Comparison of ENCODE assay signal across 20 cellular contexts in the genomic region with DNA sequence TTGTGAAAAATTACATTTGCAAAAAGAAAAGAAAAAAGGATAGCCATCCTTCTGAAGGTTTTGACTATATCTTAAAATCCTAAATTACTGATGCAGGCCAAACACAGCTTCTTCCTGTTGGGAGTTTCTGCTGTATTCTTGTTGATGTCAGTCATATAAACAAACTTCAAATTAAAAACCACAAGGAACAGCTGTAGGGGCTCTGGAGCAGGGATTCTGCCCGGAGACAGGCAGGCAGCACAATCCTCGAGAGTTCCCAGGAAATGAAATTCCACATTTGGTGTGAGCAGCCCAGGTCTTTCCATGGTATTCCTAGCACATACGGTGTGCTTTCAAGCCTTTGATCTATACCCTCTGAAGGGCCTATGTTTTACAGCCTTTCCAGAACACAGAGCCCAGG. TPM values are rescaled to one million over a fixed set of nuclear protein-coding genes. Genes with fewer than 3 reads are reported as not detected.
A peak's percentile ranks its signal among the peaks of the same experiment; 100 is the strongest.
DNase-seq lines count a peak whose midpoint lies in the region; ATAC-seq, FAIRE-seq and TF ChIP-seq lines count a peak whose summit lies in the region.
"Had no signal": no experiment of that assay in that cellular context is flagged by ENCODE, and none has a peak within 500 bp of the region (broad histone marks: within the 10 kb centered on the region; RNA-seq: fewer than 3 reads in every experiment).

No MANE protein-coding gene starts in this region.

- H2AFZ ChIP-seq in astrocyte (ENCODE audit: low read depth, low read length), result no peak overlapping the region

- peaks cover 3% of the 10 kb centered on the region for H3K36me3 Mint-ChIP-seq in astrocyte (ENCODE audit: low read depth, unreplicated experiment)
- no peaks in the 10 kb centered on the region for H3K36me3 Mint-ChIP-seq in immature natural killer cell

- intact Hi-C loops in right cardiac atrium (cut with DNase I) (no loop called here), posterior cingulate gyrus (cut with DNase I) (loop anchor here (5.0 kb wide), 1 partner anchor 39 kb away; no protein-coding TSS in a partner anchor)

- H3K36me3 ChIP-seq in right atrium auricular region (no peaks in the 10 kb centered on the region), astrocyte (ENCODE audit: insufficient read depth, low read length) (no peaks in the 10 kb centered on the region)

- H3K4me1 ChIP-seq in right atrium auricular region (peaks cover 0 to 13% of the 10 kb centered on the region in 2 donors), right cardiac atrium (ENCODE audit: control insufficient read depth, insufficient read depth, low read length) (peaks cover 2% of the 10 kb centered on the region), astrocyte (ENCODE audit: insufficient read depth, low read length) (peaks cover 44% of the 10 kb centered on the region)

- H3K9ac ChIP-seq in astrocyte (ENCODE audit: low read length), result no peak overlapping the region

- no peak for FAIRE-seq in astrocyte (lab: Jason Lieb, UNC)
- FAIRE-seq: GM12878, GM18507, K562, RCC 7860 had no signal

- H3K27ac ChIP-seq in right atrium auricular region (no peak overlapping the region), right cardiac atrium (ENCODE audit: low read length) (no peak overlapping the region), astrocyte (ENCODE audit: low read depth, low read length) (no peak overlapping the region)
- H3K27ac ChIP-seq: C4-2B, HL-60 had no signal

- 80% methylated on average over 3 of the region's 3 CpGs for WGBS in right cardiac atrium

- H3K9me3 Mint-ChIP-seq in astrocyte (ENCODE audit: unreplicated experiment), result no peaks in the 10 kb centered on the region
- peaks cover 0 to 4% (median 0%) of the 10 kb centered on the region in 6 donors for H3K9me3 Mint-ChIP-seq in immature natural killer cell
- H3K9me3 Mint-ChIP-seq: H9 had no signal

- H3K4me3 Mint-ChIP-seq in astrocyte (ENCODE audit: unreplicated experiment) (no peak overlapping the region), immature natural killer cell (no peak overlapping the region)
- H3K4me3 Mint-ChIP-seq: H9 had no signal

- ATAC-seq in right cardiac atrium, result no peak
- ATAC-seq: GM12878, K562 had no signal

- H3K27me3 ChIP-seq in right atrium auricular region (no peaks in the 10 kb centered on the region), right cardiac atrium (ENCODE audit: control insufficient read depth, insufficient read depth) (no peaks in the 10 kb centered on the region), astrocyte (ENCODE audit: insufficient read depth, low read length) (no peaks in the 10 kb centered on the region)

- peaks cover 35% of the 10 kb centered on the region for H4K20me1 ChIP-seq in astrocyte (ENCODE audit: insufficient read depth, low read length)

- H3K9me3 ChIP-seq in right atrium auricular region (no peaks in the 10 kb centered on the region), right cardiac atrium (ENCODE audit: control insufficient read depth, low read length) (no peaks in the 10 kb centered on the region), astrocyte (ENCODE audit: insufficient read depth, low read depth, low read length) (no peaks in the 10 kb centered on the region)

- DNase-seq in right atrium auricular region (ENCODE audit: low spot score) (peak; percentile 30), right cardiac atrium (no peak), astrocyte (ENCODE audit: low read depth) (peak; percentile 29), fibroblast of villous mesenchyme (ENCODE audit: low read depth) (peak; percentile 83), posterior cingulate gyrus (no peak), NCI-H2029 (lab: John Stamatoyannopoulos, UW) (no peak), immature natural killer cell (no peak), DMS 273 (lab: John Stamatoyannopoulos, UW; ENCODE audit: unreplicated experiment) (no peak)
- DNase-seq: H9, NCI-H1092 treated with DMSO at 0.1 percent for 48 hours, NCI-H1694 treated with DMSO at 0.1 percent for 48 hours, NCI-H446, NCI-H82, SIG-M5 had no signal

- H3K4me2 ChIP-seq in astrocyte (ENCODE audit: low read length), result no peak overlapping the region

- H3K4me1 Mint-ChIP-seq in astrocyte (ENCODE audit: low read depth, unreplicated experiment) (peaks cover 70% of the 10 kb centered on the region), immature natural killer cell (peaks cover 0 to under 1% of the 10 kb centered on the region in 2 donors)

- H3K4me3 ChIP-seq in right atrium auricular region (no peak overlapping the region), right cardiac atrium (ENCODE audit: low read length) (no peak overlapping the region), astrocyte (ENCODE audit: insufficient read depth, low read depth, low read length) (no peak overlapping the region), fibroblast of villous mesenchyme (ENCODE audit: low read depth, low read length) (no peak overlapping the region)
- H3K4me3 ChIP-seq: GM12878, K562 had no signal

- no peak for TF ChIP-seq CTCF in right atrium auricular region (IDR thresholded peaks at IDR 0.05)
- no peak for TF ChIP-seq CTCF in astrocyte (IDR thresholded peaks at IDR 0.05; ENCODE audit: insufficient read depth, low read depth, low read length)
- no peak for TF ChIP-seq CTCF in fibroblast of villous mesenchyme (IDR thresholded peaks at IDR 0.05; ENCODE audit: insufficient read depth, low read depth, low read length)

- no peaks in the 10 kb centered on the region for H3K79me2 ChIP-seq in astrocyte (ENCODE audit: insufficient read depth, low read length)

- no peak overlapping the region for H3K27ac Mint-ChIP-seq in astrocyte (ENCODE audit: unreplicated experiment)
- H3K27ac Mint-ChIP-seq in immature natural killer cell, result no peak overlapping the region

- H3K27me3 Mint-ChIP-seq in astrocyte (ENCODE audit: low read depth, unreplicated experiment) (no peaks in the 10 kb centered on the region), immature natural killer cell (ENCODE audit: low read depth in 3 of 3) (peaks cover 1 to 10% (median 4%) of the 10 kb centered on the region in 3 donors)

RNA-seq across cellular contexts. Expression of a gene that starts 43.2 kb away (rescaled TPM):
- total RNA-seq in right atrium auricular region (under 1 TPM in 1 of 2 donors, not detected in 1; 0.11 TPM), right cardiac atrium (not detected), astrocyte (0.31 and 0.41 TPM in 2 replicates), fibroblast of villous mesenchyme (under 0.01 TPM in 2 replicates)
- polyA plus RNA-seq in right cardiac atrium (0.02 TPM), immature natural killer cell (not detected)
- total RNA-seq: GM12878, K562 had no signal
- polyA plus RNA-seq: GM12878, K562 had no signal

Comparison
In these comparisons a context has a peak if more than half of its experiments do, and no peak if none do; other contexts are left out.
1. DNase-seq: peak in right atrium auricular region (single experiment), astrocyte (single experiment) and fibroblast of villous mesenchyme (single experiment); none in right cardiac atrium (0 of 3), posterior cingulate gyrus (0 of 10), NCI-H2029 (single experiment), immature natural killer cell (0 of 3) and DMS 273 (single experiment).